Comparison of ENCODE assay signal across 11 cellular contexts in the genomic region with DNA sequence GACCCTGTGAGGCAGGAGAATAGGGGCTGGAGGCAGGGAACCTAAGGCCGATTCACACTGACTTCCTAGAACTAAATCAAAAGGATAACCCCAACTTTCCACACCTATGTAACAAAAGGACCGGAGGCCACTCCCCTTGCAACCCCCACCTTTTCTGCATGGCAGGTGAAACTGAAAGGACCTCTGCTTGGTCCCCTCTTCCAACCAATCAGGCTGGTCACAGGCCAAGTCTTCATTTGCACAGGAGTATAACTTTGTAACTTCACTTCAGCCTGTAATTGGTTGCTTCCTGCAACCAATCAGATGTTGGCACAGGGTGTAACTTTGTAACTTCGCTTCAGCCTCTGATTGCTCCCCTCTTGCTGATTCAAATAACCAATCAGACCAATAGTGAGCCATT.
DNase-seq lines count a peak whose midpoint lies in the region; ATAC-seq and TF ChIP-seq lines count a peak whose summit lies in the region.
"Had no signal": no experiment of that assay in that cellular context is flagged by ENCODE, and none has a peak within 500 bp of the region (broad histone marks: within the 10 kb centered on the region; RNA-seq: fewer than 3 reads in every experiment).

No MANE protein-coding gene starts in this region.

- H2BK15ac ChIP-seq in H9 (ENCODE audit: low read depth, low read length): no peak overlapping the region

- H3K4ac ChIP-seq in H9 (ENCODE audit: low read depth, low read length): no peak overlapping the region

- H3K4me1 Mint-ChIP-seq in CD4-positive, alpha-beta memory T cell: peaks cover 78 to 97% (median 87%) of the 10 kb centered on the region in 4 donors
- peaks cover 41 to 56% of the 10 kb centered on the region in 2 experiments for H3K4me1 Mint-ChIP-seq in H9
- H3K4me1 Mint-ChIP-seq in activated naive CD4-positive, alpha-beta T cell treated with anti-CD3 and anti-CD28 coated beads for 36 hours (ENCODE audit: low read depth): peaks cover 89% of the 10 kb centered on the region
- peaks cover 50 to 97% (median 95%) of the 10 kb centered on the region in 4 donors for H3K4me1 Mint-ChIP-seq in naive thymus-derived CD8-positive, alpha-beta T cell

- CTCF ChIA-PET in CD4-positive, alpha-beta memory T cell (lab: Charles Lee; ENCODE audit: partially characterized antibody): interaction anchor here (0.7 to 2.1 kb wide), 4 partner anchors 14 to 238 kb away, joined by 3 to 8 read pairs (median 6); no protein-coding TSS in a partner anchor
- CTCF ChIA-PET in activated naive CD4-positive, alpha-beta T cell treated with anti-CD3 and anti-CD28 coated beads for 36 hours (lab: Charles Lee): interaction anchor here (1.6 to 2.2 kb wide), 2 partner anchors 22 to 87 kb away, joined by 4 to 7 read pairs; no protein-coding TSS in a partner anchor

- intact Hi-C loops in CD4-positive, alpha-beta memory T cell (cut with micrococcal nuclease): loop anchor here (5.0 to 10.0 kb wide), 2 partner anchors 253 to 370 kb away; partner anchors contain the start of genes CDNF, DCLRE1C, HSPA14 and MEIG1
- intact Hi-C loops in activated naive CD4-positive, alpha-beta T cell treated with anti-CD3 and anti-CD28 coated beads for 36 hours (cut with micrococcal nuclease): loop anchor here (5.0 kb wide), 1 partner anchor 32 kb away; no protein-coding TSS in a partner anchor

- no peak overlapping the region for H4K91ac ChIP-seq in H9 (ENCODE audit: insufficient read length, low read depth, low read length)

- H3K4me3 Mint-ChIP-seq in CD4-positive, alpha-beta memory T cell: peak overlapping the region in 7 of 8 donors; percentile 45 to 90 (median 83)
- no peak overlapping the region for H3K4me3 Mint-ChIP-seq in H9
- H3K4me3 Mint-ChIP-seq in activated naive CD4-positive, alpha-beta T cell treated with anti-CD3 and anti-CD28 coated beads for 36 hours: no peak overlapping the region
- peak overlapping the region in 9 of 10 donors; percentile 40 to 90 (median 85) for H3K4me3 Mint-ChIP-seq in naive thymus-derived CD8-positive, alpha-beta T cell

- peaks cover 99% of the 10 kb centered on the region for H3K4me1 ChIP-seq in CD4-positive, alpha-beta memory T cell (ENCODE audit: insufficient read depth, low read length)
- peaks cover 9% of the 10 kb centered on the region for H3K4me1 ChIP-seq in H9 (ENCODE audit: insufficient read depth, low read length)

- no peak overlapping the region for H3T11ph ChIP-seq in H9 (ENCODE audit: low read length)

- no peak overlapping the region for H3K56ac ChIP-seq in H9 (ENCODE audit: insufficient read length, low read depth, low read length)

- DNase-seq in CD4-positive, alpha-beta memory T cell: peak in 4 of 5 donors; percentile 39 to 74 (median 58)
- DNase-seq in H9 (peak; percentile 18), DMS153 treated with DMSO at 0.1 percent for 48 hours (lab: John Stamatoyannopoulos, UW; ENCODE audit: unreplicated experiment) (no peak), T1000 (lab: John Stamatoyannopoulos, UW) (no peak)
- DNase-seq in activated naive CD4-positive, alpha-beta T cell treated with anti-CD3 and anti-CD28 coated beads for 36 hours: peak; percentile 64
- peak in 6 of 10 donors; percentile 40 to 72 (median 53) for DNase-seq in naive thymus-derived CD8-positive, alpha-beta T cell
- DNase-seq: KG1, NCI-H1417 treated with DMSO at 0.1 percent for 48 hours, NCI-H446 treated with DMSO at 0.1 percent for 48 hours had no signal

- no peak overlapping the region for H3K14ac ChIP-seq in H9 (ENCODE audit: insufficient read depth, low read length)

- peaks cover 5 to 36% of the 10 kb centered on the region in 2 donors for H3K36me3 Mint-ChIP-seq in CD4-positive, alpha-beta memory T cell
- peaks cover 0 to 3% (median 2%) of the 10 kb centered on the region in 3 experiments; a peak in 3 of 7 replicates for H3K36me3 Mint-ChIP-seq in H9 (ENCODE audit: insufficient read depth in 1 of 3, low read depth in 3 of 3)
- H3K36me3 Mint-ChIP-seq in activated naive CD4-positive, alpha-beta T cell treated with anti-CD3 and anti-CD28 coated beads for 36 hours (ENCODE audit: low read depth): peaks cover 37% of the 10 kb centered on the region
- H3K36me3 Mint-ChIP-seq in naive thymus-derived CD8-positive, alpha-beta T cell: peaks cover 0 to 4% (median 3%) of the 10 kb centered on the region in 3 donors

- peak overlapping the region; percentile 96 to 100 (median 98) for H3K27ac Mint-ChIP-seq in CD4-positive, alpha-beta memory T cell
- peak overlapping the region in 1 of 3 experiments; percentile 59; a peak in 2 of 7 replicates for H3K27ac Mint-ChIP-seq in H9
- H3K27ac Mint-ChIP-seq in activated naive CD4-positive, alpha-beta T cell treated with anti-CD3 and anti-CD28 coated beads for 36 hours: peak overlapping the region; percentile 97
- peak overlapping the region; percentile 90 to 100 (median 98) for H3K27ac Mint-ChIP-seq in naive thymus-derived CD8-positive, alpha-beta T cell

- no peaks in the 10 kb centered on the region for H3K23me2 ChIP-seq in H9 (ENCODE audit: insufficient read length, low read depth, low read length, poor library complexity, severe bottlenecking)

- no peak overlapping the region for H2AK5ac ChIP-seq in H9 (ENCODE audit: insufficient read length, low read length)

- H4K8ac ChIP-seq in H9 (replicated peaks; ENCODE audit: insufficient read length, low read depth, low read length): no peak overlapping the region

- H3K27me3 Mint-ChIP-seq in CD4-positive, alpha-beta memory T cell: no peaks in the 10 kb centered on the region
- H3K27me3 Mint-ChIP-seq in H9 (ENCODE audit: low read depth): no peaks in the 10 kb centered on the region
- no peaks in the 10 kb centered on the region for H3K27me3 Mint-ChIP-seq in activated naive CD4-positive, alpha-beta T cell treated with anti-CD3 and anti-CD28 coated beads for 36 hours (ENCODE audit: low read depth)
- no peaks in the 10 kb centered on the region for H3K27me3 Mint-ChIP-seq in naive thymus-derived CD8-positive, alpha-beta T cell

- H2BK12ac ChIP-seq in H9 (ENCODE audit: insufficient read length, low read depth, low read length): no peak overlapping the region

- no peaks in the 10 kb centered on the region for H4K20me1 ChIP-seq in H9 (ENCODE audit: control insufficient read depth, insufficient read depth, insufficient read length)

- H3K4me2 ChIP-seq in H9 (ENCODE audit: insufficient read depth, insufficient read length, low read length): no peak overlapping the region

- H3K18ac ChIP-seq in H9 (ENCODE audit: insufficient read length, low read depth, low read length): no peak overlapping the region

- H2AFZ ChIP-seq in H9 (ENCODE audit: low read length): no peak overlapping the region

- H3K36me3 ChIP-seq in CD4-positive, alpha-beta memory T cell (ENCODE audit: insufficient read depth, low read length): no peaks in the 10 kb centered on the region

- no CpG with 5 or more reads among the region's 3 CpGs for WGBS in H9 (ENCODE audit: extremely low coverage, insufficient read length, low lambda C conversion rate)

- H3K27me3 ChIP-seq in CD4-positive, alpha-beta memory T cell (ENCODE audit: insufficient read depth, low read length): no peaks in the 10 kb centered on the region
- no peaks in the 10 kb centered on the region for H3K27me3 ChIP-seq in H9 (ENCODE audit: insufficient read depth, low read length)

- no peak overlapping the region for H3K9ac ChIP-seq in H9 (ENCODE audit: extremely low read depth, insufficient read length, low read length)

- peak in 1 of 2 donors; percentile 3 for ATAC-seq in naive thymus-derived CD8-positive, alpha-beta T cell
- ATAC-seq in GM21515 (IDR thresholded peaks at IDR 0.05; ENCODE audit: unreplicated experiment): no peak
- no peak for ATAC-seq in GM18907 (IDR thresholded peaks at IDR 0.05; ENCODE audit: unreplicated experiment)

- H3K9me3 Mint-ChIP-seq in CD4-positive, alpha-beta memory T cell: peaks cover 0 to 2% (median 0%) of the 10 kb centered on the region in 8 donors
- H3K9me3 Mint-ChIP-seq in H9: no peaks in the 10 kb centered on the region
- no peaks in the 10 kb centered on the region for H3K9me3 Mint-ChIP-seq in activated naive CD4-positive, alpha-beta T cell treated with anti-CD3 and anti-CD28 coated beads for 36 hours
- H3K9me3 Mint-ChIP-seq in naive thymus-derived CD8-positive, alpha-beta T cell: peaks cover 0 to 3% (median 0%) of the 10 kb centered on the region in 9 donors

- H3K4me3 ChIP-seq in CD4-positive, alpha-beta memory T cell (ENCODE audit: low read length in 2 of 2): no peak overlapping the region

- no peak overlapping the region for H4K5ac ChIP-seq in H9 (ENCODE audit: insufficient read length, low read depth, low read length)

- H2BK5ac ChIP-seq in H9 (ENCODE audit: insufficient read length, low read length): no peak overlapping the region

- no peak overlapping the region for H2BK120ac ChIP-seq in H9 (ENCODE audit: low read depth, low read length, poor library complexity, severe bottlenecking)

- POLR2A ChIA-PET in CD4-positive, alpha-beta memory T cell (lab: Charles Lee; ENCODE audit: partially characterized antibody): interaction anchor here (1.9 to 26.2 kb wide), 8 partner anchors 13 to 55 kb away, joined by 6 to 640 read pairs (median 8); no protein-coding TSS in a partner anchor
- POLR2A ChIA-PET in naive thymus-derived CD8-positive, alpha-beta T cell (lab: Charles Lee): interaction anchor here (0.9 to 12.1 kb wide), 8 partner anchors 9 to 253 kb away, joined by 3 to 314 read pairs (median 10); partner anchors contain the start of genes CDNF, HSPA14 and MSANTD7

- no peak overlapping the region for H3K23ac ChIP-seq in H9 (ENCODE audit: insufficient read length, low read depth, low read length)

- H3K79me1 ChIP-seq in H9 (ENCODE audit: insufficient read depth, low read depth, low read length, poor library complexity, severe bottlenecking): no peaks in the 10 kb centered on the region

- H3K27ac ChIP-seq in CD4-positive, alpha-beta memory T cell (ENCODE audit: low read depth, low read length): peak overlapping the region; percentile 86
- H3K27ac ChIP-seq in H9 (ENCODE audit: insufficient read length, low read depth, low read length): no peak overlapping the region

- no peak overlapping the region for H2BK20ac ChIP-seq in H9 (ENCODE audit: low read depth, low read length, poor library complexity, severe bottlenecking)

- TF ChIP-seq CTCF in H9 (conservative IDR thresholded peaks at IDR 0.05): no peak

- no peaks in the 10 kb centered on the region for H3K9me3 ChIP-seq in CD4-positive, alpha-beta memory T cell (ENCODE audit: control insufficient read depth in 1 of 2, low read length in 2 of 2)
- no peaks in the 10 kb centered on the region for H3K9me3 ChIP-seq in H9 (ENCODE audit: control insufficient read depth, low read depth, low read length)

- H3K79me2 ChIP-seq in H9 (ENCODE audit: insufficient read depth, low read length): peaks cover 3% of the 10 kb centered on the region; the same call in 1 of the 2 replicates

Comparison
In these comparisons a context has a peak if more than half of its experiments do, and no peak if none do; other contexts are left out.
1. DNase-seq: peak in CD4-positive, alpha-beta memory T cell (4 of 5), H9 (single experiment), activated naive CD4-positive, alpha-beta T cell treated with anti-CD3 and anti-CD28 coated beads for 36 hours (single experiment) and naive thymus-derived CD8-positive, alpha-beta T cell (6 of 10); none in DMS153 treated with DMSO at 0.1 percent for 48 hours (single experiment) and T1000 (single experiment).
2. H3K4me3 Mint-ChIP-seq: peak in CD4-positive, alpha-beta memory T cell (7 of 8) and naive thymus-derived CD8-positive, alpha-beta T cell (9 of 10); none in H9 (0 of 2) and activated naive CD4-positive, alpha-beta T cell treated with anti-CD3 and anti-CD28 coated beads for 36 hours (single experiment).